ENCODE assay signal across 10 cellular contexts in the genomic region with DNA sequence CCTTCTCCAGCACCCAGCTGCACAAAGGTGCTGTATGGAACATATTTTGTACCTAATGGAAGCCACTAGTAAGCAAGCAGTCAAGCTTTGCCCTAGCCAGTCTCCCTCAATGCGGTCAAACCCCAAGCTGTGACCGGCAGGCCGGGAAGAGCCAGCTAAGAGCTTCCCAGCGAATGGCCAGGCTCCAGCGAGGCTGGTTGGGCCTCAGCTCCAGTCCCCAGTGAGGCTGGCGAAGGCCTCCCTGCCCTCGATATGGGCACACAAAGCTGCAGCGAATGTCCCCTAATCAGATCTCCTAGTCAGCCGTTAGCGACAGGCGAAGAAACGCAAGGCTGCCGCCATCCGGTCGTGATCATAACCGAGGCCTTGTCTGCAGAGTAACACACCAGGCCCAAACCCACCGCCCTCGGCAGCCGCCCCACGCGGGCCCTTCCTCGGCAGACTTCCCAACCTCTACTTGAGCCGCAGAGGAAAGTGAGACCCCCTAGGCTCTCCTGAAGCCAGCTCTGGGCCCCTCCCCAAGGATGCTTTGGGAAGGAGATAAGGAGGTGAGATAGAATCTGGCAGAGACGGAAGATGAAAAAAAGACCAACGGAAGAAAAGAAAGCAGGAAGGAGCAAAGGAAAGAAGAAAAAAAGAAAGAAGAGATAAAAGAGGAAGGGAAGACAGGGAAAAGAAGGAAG. TPM values are rescaled to one million over a fixed set of nuclear protein-coding genes. Genes with fewer than 3 reads are reported as not detected.
A peak's percentile ranks its signal among the peaks of the same experiment; 100 is the strongest.
DNase-seq lines count a peak whose midpoint lies in the region; ATAC-seq and TF ChIP-seq lines count a peak whose summit lies in the region.
"Had no signal": no experiment of that assay in that cellular context is flagged by ENCODE, and none has a peak within 500 bp of the region (broad histone marks: within the 10 kb centered on the region; RNA-seq: fewer than 3 reads in every experiment).

No MANE protein-coding gene starts in this region.

- H3K4me1 Mint-ChIP-seq in activated CD4-positive, alpha-beta T cell treated with anti-CD3 and anti-CD28 coated beads for 36 hours, result peaks cover 32% of the 10 kb centered on the region
- peaks cover 73% of the 10 kb centered on the region for H3K4me1 Mint-ChIP-seq in stimulated activated naive CD8-positive, alpha-beta T cell treated with anti-CD3 and anti-CD28 coated beads, Interleukin-15, amount 100 ng/mL, for 72 hours

- TF ChIP-seq CTCF in foreskin fibroblast (IDR thresholded peaks at IDR 0.05; ENCODE audit: low read depth, low read length) (no peak), GM10248 (IDR thresholded peaks at IDR 0.05; ENCODE audit: control extremely low read depth, extremely low read depth, low read depth, missing control alignments) (no peak)

- peak; percentile 71 for DNase-seq in activated CD4-positive, alpha-beta T cell treated with anti-CD3 and anti-CD28 coated beads for 36 hours
- no peak for DNase-seq in activated CD4-positive, alpha-beta T cell treated with anti-CD3 and anti-CD28 coated beads, Interleukin-2, amount 50 U/mL, for 4 hours
- peak; percentile 72 for DNase-seq in NCI-H510A treated with DMSO at 0.1 percent for 48 hours (lab: John Stamatoyannopoulos, UW)
- peak in 1 of 2 donors; percentile 84 for DNase-seq in foreskin fibroblast
- DNase-seq in stimulated activated naive CD8-positive, alpha-beta T cell treated with anti-CD3 and anti-CD28 coated beads, Interleukin-15, amount 100 ng/mL, for 72 hours, result peak in 1 of 2 donors; percentile 54
- no peak for DNase-seq in SIG-M5 treated with dmso at 0.1 percent for 504 hours (lab: John Stamatoyannopoulos, UW; ENCODE audit: unreplicated experiment)
- no peak for DNase-seq in GM10248 (ENCODE audit: extremely low spot score)

- intact Hi-C loops in activated CD4-positive, alpha-beta T cell treated with anti-CD3 and anti-CD28 coated beads for 36 hours (cut with DNase I, micrococcal nuclease), result loop anchor here (1.0 to 5.0 kb wide), 6 partner anchors 14 to 1311 kb away; partner anchors contain the start of genes HOXA11 (in 1 of the 2) and HOXA13 (in 1 of the 2)

- H3K4me3 ChIP-seq in foreskin fibroblast (ENCODE audit: low read depth in 1 of 2, low read length in 2 of 2), result peak overlapping the region; percentile 59 to 93
- H3K4me3 ChIP-seq: lung had no signal

- no peak overlapping the region for H3K27ac Mint-ChIP-seq in activated CD4-positive, alpha-beta T cell treated with anti-CD3 and anti-CD28 coated beads for 36 hours
- H3K27ac Mint-ChIP-seq in stimulated activated naive CD8-positive, alpha-beta T cell treated with anti-CD3 and anti-CD28 coated beads, Interleukin-15, amount 100 ng/mL, for 72 hours, result peak overlapping the region in 1 of 2 donors; percentile 54

- POLR2A ChIA-PET in activated CD4-positive, alpha-beta T cell treated with anti-CD3 and anti-CD28 coated beads for 36 hours (lab: Charles Lee), result no interaction called here
- POLR2A ChIA-PET in GM10248 (lab: Yijun Ruan, JAX), result no interaction called here

- no peaks in the 10 kb centered on the region for H3K36me3 Mint-ChIP-seq in activated CD4-positive, alpha-beta T cell treated with anti-CD3 and anti-CD28 coated beads for 36 hours (ENCODE audit: low read depth)

- H3K9me3 Mint-ChIP-seq in activated CD4-positive, alpha-beta T cell treated with anti-CD3 and anti-CD28 coated beads for 36 hours (ENCODE audit: low read depth), result no peaks in the 10 kb centered on the region
- H3K9me3 Mint-ChIP-seq in stimulated activated naive CD8-positive, alpha-beta T cell treated with anti-CD3 and anti-CD28 coated beads, Interleukin-15, amount 100 ng/mL, for 72 hours, result no peaks in the 10 kb centered on the region

- CTCF ChIA-PET in activated CD4-positive, alpha-beta T cell treated with anti-CD3 and anti-CD28 coated beads for 36 hours (lab: Charles Lee), result interaction anchor here (1.6 to 1.8 kb wide), 2 partner anchors 9 to 11 kb away, joined by 6 to 12 read pairs; no protein-coding TSS in a partner anchor
- CTCF ChIA-PET in GM10248 (lab: Yijun Ruan, JAX), result interaction anchor here (1.6 to 2.0 kb wide), 3 partner anchors 9 to 486 kb away, joined by 4 to 7 read pairs (median 5); no protein-coding TSS in a partner anchor

- no peak overlapping the region for H3K4me3 Mint-ChIP-seq in activated CD4-positive, alpha-beta T cell treated with anti-CD3 and anti-CD28 coated beads for 36 hours
- peak overlapping the region; percentile 0 to 6 for H3K4me3 Mint-ChIP-seq in stimulated activated naive CD8-positive, alpha-beta T cell treated with anti-CD3 and anti-CD28 coated beads, Interleukin-15, amount 100 ng/mL, for 72 hours

- peak; percentile 45 for ATAC-seq in activated CD4-positive, alpha-beta T cell treated with anti-CD3 and anti-CD28 coated beads for 36 hours
- ATAC-seq in stimulated activated naive CD8-positive, alpha-beta T cell treated with anti-CD3 and anti-CD28 coated beads, Interleukin-15, amount 100 ng/mL, for 72 hours, result peak; percentile 50
- no peak for ATAC-seq in GM21737 (IDR thresholded peaks at IDR 0.05; ENCODE audit: unreplicated experiment)

- peaks cover 73% of the 10 kb centered on the region for H3K27me3 Mint-ChIP-seq in activated CD4-positive, alpha-beta T cell treated with anti-CD3 and anti-CD28 coated beads for 36 hours
- H3K27me3 Mint-ChIP-seq in stimulated activated naive CD8-positive, alpha-beta T cell treated with anti-CD3 and anti-CD28 coated beads, Interleukin-15, amount 100 ng/mL, for 72 hours, result peaks cover 100% of the 10 kb centered on the region

RNA-seq across cellular contexts. Expression of gene HOXA9, which starts 3.1 kb away (rescaled TPM):
- not detected for total RNA-seq in activated CD4-positive, alpha-beta T cell treated with anti-CD3 and anti-CD28 coated beads for 36 hours

RNA-seq across cellular contexts. Expression of gene HOXA10, which starts 5.7 kb away (rescaled TPM):
- total RNA-seq in activated CD4-positive, alpha-beta T cell treated with anti-CD3 and anti-CD28 coated beads for 36 hours, result not detected
- total RNA-seq: temporal lobe had no signal

RNA-seq across cellular contexts. Expression of gene HOXA7, which starts 11.9 kb away (rescaled TPM):
- total RNA-seq in activated CD4-positive, alpha-beta T cell treated with anti-CD3 and anti-CD28 coated beads for 36 hours, result not detected
- total RNA-seq: temporal lobe had no signal

RNA-seq across cellular contexts. Expression of gene HOXA3, which starts 16.0 kb away (rescaled TPM):
- total RNA-seq in activated CD4-positive, alpha-beta T cell treated with anti-CD3 and anti-CD28 coated beads for 36 hours, result not detected
- total RNA-seq: temporal lobe had no signal

RNA-seq across cellular contexts. Expression of gene HOXA11, which starts 16.6 kb away (rescaled TPM):
- total RNA-seq in activated CD4-positive, alpha-beta T cell treated with anti-CD3 and anti-CD28 coated beads for 36 hours, result not detected
- total RNA-seq: lung, temporal lobe had no signal

Comparison
In these comparisons a context has a peak if more than half of its experiments do, and no peak if none do; other contexts are left out.
1. DNase-seq: peak in activated CD4-positive, alpha-beta T cell treated with anti-CD3 and anti-CD28 coated beads for 36 hours (single experiment) and NCI-H510A treated with DMSO at 0.1 percent for 48 hours (single experiment); none in activated CD4-positive, alpha-beta T cell treated with anti-CD3 and anti-CD28 coated beads, Interleukin-2, amount 50 U/mL, for 4 hours (0 of 2), SIG-M5 treated with dmso at 0.1 percent for 504 hours (single experiment) and GM10248 (single experiment).